Comparison of ENCODE assay signal across 23 cellular contexts in the genomic region with DNA sequence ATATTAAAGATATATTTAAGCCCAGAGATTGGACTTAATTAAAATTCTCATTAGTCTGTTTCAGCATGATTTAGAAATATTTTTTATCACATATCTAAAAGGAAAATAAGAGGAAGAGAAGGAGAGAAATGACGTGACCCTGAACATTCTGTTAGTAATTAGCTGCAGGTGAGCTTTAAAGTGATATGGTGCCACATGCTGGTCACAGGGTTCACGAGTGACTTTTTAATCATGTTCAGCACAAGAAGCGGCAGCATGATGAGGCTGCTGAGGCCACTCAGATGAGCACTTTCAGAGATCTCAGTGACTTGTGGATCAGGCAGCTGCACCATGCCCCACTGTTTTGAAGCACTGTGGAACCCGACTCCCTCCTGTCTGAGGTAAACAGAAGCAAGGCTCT. TPM values are rescaled to one million over a fixed set of nuclear protein-coding genes. Genes with fewer than 3 reads are reported as not detected.
"Had no signal": no experiment of that assay in that cellular context is flagged by ENCODE, and none has a peak within 500 bp of the region (broad histone marks: within the 10 kb centered on the region; RNA-seq: fewer than 3 reads in every experiment).

No MANE protein-coding gene starts in this region.

- H3K27ac Mint-ChIP-seq: activated CD4-positive, alpha-beta T cell treated with anti-CD3 and anti-CD28 coated beads for 36 hours; activated CD8-positive, alpha-beta T cell treated with anti-CD3 and anti-CD28 coated beads for 36 hours; activated naive CD8-positive, alpha-beta T cell treated with anti-CD3 and anti-CD28 coated beads, Interleukin-2, amount 10 ng/mL, durations not matched to agents 7 days and 5 days had no signal

- H3K4me3 ChIP-seq: adrenal gland, SK-N-MC had no signal

- H3K9me3 Mint-ChIP-seq: activated CD8-positive, alpha-beta T cell treated with anti-CD3 and anti-CD28 coated beads for 36 hours; activated naive CD8-positive, alpha-beta T cell treated with anti-CD3 and anti-CD28 coated beads, Interleukin-2, amount 10 ng/mL, durations not matched to agents 7 days and 5 days had no signal

- H3K4me1 ChIP-seq: adrenal gland had no signal

- H3K9me3 ChIP-seq: adrenal gland had no signal

- H3K27me3 Mint-ChIP-seq: activated CD4-positive, alpha-beta T cell treated with anti-CD3 and anti-CD28 coated beads for 36 hours; activated CD8-positive, alpha-beta T cell treated with anti-CD3 and anti-CD28 coated beads for 36 hours; activated naive CD8-positive, alpha-beta T cell treated with anti-CD3 and anti-CD28 coated beads, Interleukin-2, amount 10 ng/mL, durations not matched to agents 7 days and 5 days had no signal

- H3K36me3 ChIP-seq: adrenal gland, WERI-Rb-1 had no signal

- H3K27me3 ChIP-seq: adrenal gland had no signal

- H3K27ac ChIP-seq: adrenal gland, SK-N-MC, WERI-Rb-1 had no signal

- H3K4me1 Mint-ChIP-seq: activated CD4-positive, alpha-beta T cell treated with anti-CD3 and anti-CD28 coated beads for 36 hours; activated naive CD8-positive, alpha-beta T cell treated with anti-CD3 and anti-CD28 coated beads, Interleukin-2, amount 10 ng/mL, durations not matched to agents 7 days and 5 days had no signal

- H3K36me3 Mint-ChIP-seq: activated naive CD8-positive, alpha-beta T cell treated with anti-CD3 and anti-CD28 coated beads, Interleukin-2, amount 10 ng/mL, durations not matched to agents 7 days and 5 days had no signal

- H3K4me3 Mint-ChIP-seq: activated CD4-positive, alpha-beta T cell treated with anti-CD3 and anti-CD28 coated beads for 36 hours; activated CD8-positive, alpha-beta T cell treated with anti-CD3 and anti-CD28 coated beads for 36 hours; activated naive CD8-positive, alpha-beta T cell treated with anti-CD3 and anti-CD28 coated beads, Interleukin-2, amount 10 ng/mL, durations not matched to agents 7 days and 5 days had no signal

- DNase-seq: activated CD4-positive, alpha-beta T cell treated with anti-CD3 and anti-CD28 coated beads for 36 hours; activated CD8-positive, alpha-beta memory T cell treated with anti-CD3 and anti-CD28 coated beads, Interleukin-2, amount 50 U/mL, for 4 hours; activated CD8-positive, alpha-beta T cell treated with anti-CD3 and anti-CD28 coated beads for 36 hours; activated naive CD4-positive, alpha-beta T cell treated with anti-CD3 and anti-CD28 coated beads, Interleukin-2, amount 50 U/mL, for 16 hours; activated naive CD8-positive, alpha-beta T cell treated with anti-CD3 and anti-CD28 coated beads, Interleukin-2, amount 10 ng/mL, durations not matched to agents 7 days and 5 days; adrenal gland; anterior cingulate cortex; cerebellar nuclear complex; NCI-H1105 treated with DMSO at 0.1 percent for 48 hours; NCI-H1436 treated with DMSO at 0.1 percent for 48 hours; NCI-H187; NCI-H2081; NCI-H2171 treated with DMSO at 0.1 percent for 48 hours; NCI-H226; NCI-H510A; NCI-H526 treated with DMSO at 0.1 percent for 48 hours; NCI-H82; PC-3; T-helper 1 cell; WERI-Rb-1 had no signal

- ATAC-seq: activated CD4-positive, alpha-beta T cell treated with anti-CD3 and anti-CD28 coated beads for 36 hours; activated CD8-positive, alpha-beta T cell treated with anti-CD3 and anti-CD28 coated beads for 36 hours; PC-3 had no signal

RNA-seq across cellular contexts. Expression of a gene that starts 37.9 kb away (rescaled TPM):
- total RNA-seq: activated CD4-positive, alpha-beta T cell treated with anti-CD3 and anti-CD28 coated beads for 36 hours; activated CD8-positive, alpha-beta T cell treated with anti-CD3 and anti-CD28 coated beads for 36 hours; activated naive CD8-positive, alpha-beta T cell treated with anti-CD3 and anti-CD28 coated beads, Interleukin-2, amount 10 ng/mL, durations not matched to agents 7 days and 5 days; cardiac septum; T-helper 2 cell treated with Interferon-gamma antibody and Interleukin-4, amounts not matched to agents 100 ng/mL and 5 ng/mL, for 36 hours had no signal
